In genomic region chr2:173076557-173077345, GRCh38 we compare ENCODE assay signal across 8 cellular contexts. TPM values are rescaled to one million over a fixed set of nuclear protein-coding genes. Genes with fewer than 3 reads are reported as not detected.
A peak's percentile ranks its signal among the peaks of the same experiment; 100 is the strongest.
DNase-seq lines count a peak whose midpoint lies in the region; ATAC-seq, FAIRE-seq and TF ChIP-seq lines count a peak whose summit lies in the region.

No MANE protein-coding gene starts in this region.

- H3K27me3 ChIP-seq in pancreas, result no peaks in the 10 kb centered on the region

- peak overlapping the region; percentile 46 to 90 (median 76) for H3K4me3 ChIP-seq in pancreas

- no peaks in the 10 kb centered on the region for H3K4me1 Mint-ChIP-seq in glutamatergic neuron (ENCODE audit: low read depth, unreplicated experiment)

- H3K36me3 ChIP-seq in pancreas, result no peaks in the 10 kb centered on the region

- DNase-seq in activated T-cell treated with anti-CD3 and anti-CD28 coated beads for 48 hours (ENCODE audit: low read depth) (peak; percentile 15), NCI-H2171 treated with DMSO at 0.1 percent for 48 hours (lab: John Stamatoyannopoulos, UW) (peak; percentile 21), activated gamma-delta T cell (lab: John Stamatoyannopoulos, UW) (peak; percentile 10), glutamatergic neuron (peak; percentile 41), pancreas (peak in 4 of 6 donors; percentile 27 to 72 (median 53))
- DNase-seq in activated T-cell treated with anti-CD3 and anti-CD28 coated beads, Interleukin-2, amount 50 U/mL, for 1 hour, result no peak

- ATAC-seq in HG02623 (IDR thresholded peaks at IDR 0.05; ENCODE audit: unreplicated experiment), result peak; percentile 24
- peak; percentile 24 to 62 (median 52) for ATAC-seq in pancreas
- no peak for ATAC-seq in GM18519 (IDR thresholded peaks at IDR 0.05; ENCODE audit: low FRiP score, unreplicated experiment)

- H3K9me3 Mint-ChIP-seq in glutamatergic neuron (ENCODE audit: unreplicated experiment), result peaks cover 2% of the 10 kb centered on the region

- 3 to 8% methylated on average over 27 of the region's 27 CpGs for WGBS in pancreas, 2 donors

- no peaks in the 10 kb centered on the region for H3K36me3 Mint-ChIP-seq in glutamatergic neuron (ENCODE audit: unreplicated experiment)

- TF ChIP-seq CTCF in glutamatergic neuron (IDR thresholded peaks at IDR 0.05; ENCODE audit: partially characterized antibody, unreplicated experiment), result no peak
- no peak for TF ChIP-seq CTCF in pancreas (IDR thresholded peaks at IDR 0.05)

- intact Hi-C loops in pancreas (cut with DNase I), result no loop called here

- H3K27me3 Mint-ChIP-seq in glutamatergic neuron (ENCODE audit: unreplicated experiment), result no peaks in the 10 kb centered on the region

- peaks cover 4 to 16% (median 9%) of the 10 kb centered on the region in 3 donors for H3K4me1 ChIP-seq in pancreas

- H3K4me3 Mint-ChIP-seq in glutamatergic neuron (ENCODE audit: unreplicated experiment), result peak overlapping the region; percentile 86

- H3K9me3 ChIP-seq in pancreas, result no peaks in the 10 kb centered on the region

- peak overlapping the region; percentile 61 to 94 (median 84) for H3K27ac ChIP-seq in pancreas

- H3K27ac Mint-ChIP-seq in glutamatergic neuron (ENCODE audit: unreplicated experiment), result no peak overlapping the region

- no peak for FAIRE-seq in pancreas (lab: Jason Lieb, UNC)

RNA-seq across cellular contexts. Expression of gene MAP3K20, which starts 1.1 kb away (rescaled TPM):
- total RNA-seq in glutamatergic neuron (ENCODE audit: unreplicated experiment), result 0.76 TPM
- 10 to 100 TPM in 2 of 6 donors, 1 to 10 TPM in 4; 6.6 to 23.7 (median 9.7) TPM for total RNA-seq in pancreas
- polyA plus RNA-seq in pancreas, result 1 to 10 TPM; 4.1 to 4.4 TPM
